23 cellular contexts compared by ENCODE assay signal in the genomic region with DNA sequence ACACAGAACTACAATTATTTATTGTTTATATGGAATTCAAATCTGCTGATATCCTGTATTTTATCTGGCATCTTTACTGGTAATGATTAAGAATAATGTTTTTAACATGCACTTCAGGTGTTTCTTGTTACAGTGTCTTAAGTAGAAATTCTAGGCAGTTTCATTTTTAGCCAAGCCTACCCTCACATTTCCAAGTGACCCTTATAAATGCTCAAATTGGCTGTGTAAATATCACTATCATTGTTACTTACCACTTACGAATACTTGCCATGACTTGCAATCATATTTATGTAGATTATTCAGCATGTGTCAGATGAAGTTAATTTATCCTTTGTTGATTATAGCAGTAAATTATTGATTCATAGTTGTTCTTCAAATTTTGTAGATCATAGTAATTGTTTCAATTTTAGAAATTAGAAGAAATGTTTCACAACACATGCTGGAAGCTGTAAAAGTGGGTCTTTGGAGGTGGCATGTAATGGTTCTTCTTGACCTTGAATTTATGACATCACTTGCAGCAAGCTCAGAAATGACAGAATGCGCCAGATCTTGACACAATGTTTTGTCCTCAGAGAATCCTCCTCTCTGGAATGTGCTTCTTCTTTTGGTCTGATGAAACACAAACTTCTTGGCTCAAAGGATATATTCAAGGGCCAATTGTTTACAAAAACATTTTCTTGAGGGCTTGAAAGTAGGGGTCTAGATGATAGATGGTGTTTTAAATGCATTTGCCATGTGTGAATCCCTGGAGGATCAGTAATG.
DNase-seq lines count a peak whose midpoint lies in the region; ATAC-seq and TF ChIP-seq lines count a peak whose summit lies in the region.
"Had no signal": no experiment of that assay in that cellular context is flagged by ENCODE, and none has a peak within 500 bp of the region (broad histone marks: within the 10 kb centered on the region; RNA-seq: fewer than 3 reads in every experiment).

No MANE protein-coding gene starts in this region.

- H3K27me3 ChIP-seq in adipocyte (replicated peaks; ENCODE audit: control insufficient read depth, insufficient read depth, low read length), result no peaks in the 10 kb centered on the region
- no peaks in the 10 kb centered on the region for H3K27me3 ChIP-seq in gastrocnemius medialis
- H3K27me3 ChIP-seq in HAP-1 (ENCODE audit: low read depth), result no peaks in the 10 kb centered on the region
- H3K27me3 ChIP-seq: vagina had no signal

- no peak for TF ChIP-seq POLR2A in gastrocnemius medialis (IDR thresholded peaks at IDR 0.05)

- H3K9me3 ChIP-seq in adipocyte (ENCODE audit: control insufficient read depth, low read length) (peaks cover 9% of the 10 kb centered on the region), gastrocnemius medialis (no peaks in the 10 kb centered on the region), HAP-1 (no peaks in the 10 kb centered on the region)
- H3K9me3 ChIP-seq: vagina had no signal

- H3K4me1 ChIP-seq in adipocyte (ENCODE audit: control insufficient read depth, insufficient read depth, low read length), result peaks cover 37% of the 10 kb centered on the region
- H3K4me1 ChIP-seq in gastrocnemius medialis, result no peaks in the 10 kb centered on the region
- no peaks in the 10 kb centered on the region for H3K4me1 ChIP-seq in HAP-1
- H3K4me1 ChIP-seq: vagina had no signal

- in situ Hi-C loops in gastrocnemius medialis (cut with MboI; ENCODE audit: low sequenced_read_pairs in 4 of 4) (no loop called here), HAP-1 (cut with MboI; ENCODE audit: low sequenced_read_pairs) (no loop called here)

- ATAC-seq in gastrocnemius medialis (peak; percentile 61 to 78), HG03354 (IDR thresholded peaks at IDR 0.05; ENCODE audit: poor library complexity, severe bottlenecking, unreplicated experiment) (no peak)
- ATAC-seq: T-helper 17 cell had no signal

- TF ChIP-seq CTCF in gastrocnemius medialis (IDR thresholded peaks at IDR 0.05 in 4 of 5, conservative IDR thresholded peaks at IDR 0.05 in 1 of 5), result no peak

- intact Hi-C loops in gastrocnemius medialis (cut with DNase I; ENCODE audit: low total_unique reads), result no loop called here

- peak overlapping the region; percentile 84 for H3K9ac ChIP-seq in adipocyte (ENCODE audit: low read length)

- DNase-seq in EH (ENCODE audit: low read depth), result peak; percentile 51
- peak; percentile 72 for DNase-seq in adipocyte (ENCODE audit: low read depth)
- peak; percentile 55 for DNase-seq in fibroblast of the conjunctiva (ENCODE audit: low read depth)
- DNase-seq in gastrocnemius medialis, result peak; percentile 7 to 46
- no peak for DNase-seq in HAP-1 (ENCODE audit: low spot score in 2 of 2)
- DNase-seq in hepatic stellate cell (ENCODE audit: low spot score), result no peak
- no peak for DNase-seq in DMS53 (lab: John Stamatoyannopoulos, UW)
- DNase-seq: activated CD4-positive, alpha-beta T cell treated with anti-CD3 and anti-CD28 coated beads, Interleukin-2, amount 50 U/mL, for 48 hours; activated naive CD4-positive, alpha-beta T cell treated with Interleukin-2 at 50 U/mL for 16 hours; activated T-cell treated with anti-CD3 and anti-CD28 coated beads for 4 hours; AML-193; erythroblast; H7; hippocampal formation; NCI-H2081 treated with DMSO at 0.1 percent for 48 hours; NCI-H526; retina; SHP77 treated with DMSO at 0.1 percent for 48 hours; stimulated activated CD4-positive, alpha-beta T cell treated with anti-CD3 and anti-CD28 coated beads, Interleukin-2, amount 100 ng/mL, for 24 hours; T-helper 17 cell had no signal

- H3K27ac ChIP-seq in gastrocnemius medialis, result peak overlapping the region; percentile 24 to 52 (median 42)
- H3K27ac ChIP-seq: vagina, VCaP had no signal

- H3K4me3 ChIP-seq in adipocyte (ENCODE audit: low read length), result peak overlapping the region; percentile 60
- no peak overlapping the region for H3K4me3 ChIP-seq in gastrocnemius medialis
- H3K4me3 ChIP-seq in HAP-1, result no peak overlapping the region
- H3K4me3 ChIP-seq: vagina had no signal

- no peaks in the 10 kb centered on the region for H3K36me3 ChIP-seq in adipocyte (ENCODE audit: control insufficient read depth, insufficient read depth, low read length, severe bottlenecking)
- no peaks in the 10 kb centered on the region for H3K36me3 ChIP-seq in gastrocnemius medialis
- H3K36me3 ChIP-seq in HAP-1 (replicated peaks), result no peaks in the 10 kb centered on the region
- H3K36me3 ChIP-seq: vagina had no signal

Comparison
In these comparisons a context has a peak if more than half of its experiments do, and no peak if none do; other contexts are left out.
1. DNase-seq: peak in EH (single experiment), adipocyte (single experiment), fibroblast of the conjunctiva (single experiment) and gastrocnemius medialis (2 of 2); none in HAP-1 (0 of 2), hepatic stellate cell (single experiment) and DMS53 (single experiment).